1 cellular context compared by ENCODE assay signal in genomic region chr5:151811593-151812321, GRCh38.
A peak's percentile ranks its signal among the peaks of the same experiment; 100 is the strongest.
TF ChIP-seq lines count a peak whose summit lies in the region.

No MANE protein-coding gene starts in this region.

TF ChIP-seq in H1, 55 proteins besides CTCF, POLR2A, EP300 and RAD21:
- TF ChIP-seq POLR2AphosphoS5 (IDR thresholded peaks at IDR 0.05; ENCODE audit: low read depth, low read length) (peak; percentile 39; the same call in 1 of the 2 replicates), TAF1 (IDR thresholded peaks at IDR 0.05; ENCODE audit: low read depth, low read length) (no peak), JUND (IDR thresholded peaks at IDR 0.05; ENCODE audit: low read length) (no peak), SIRT6 (IDR thresholded peaks at IDR 0.05; ENCODE audit: low read length) (no peak), PHF8 (conservative IDR thresholded peaks at IDR 0.05; ENCODE audit: low read depth, low read length) (no peak), EGR1 (IDR thresholded peaks at IDR 0.05; ENCODE audit: borderline replicate concordance, low read depth, low read length) (no peak)
